In genomic region chr15:69834756-69835155, GRCh38 we compare ENCODE assay signal across 1 cellular context.
TF ChIP-seq lines count a peak whose summit lies in the region.

No MANE protein-coding gene starts in this region.

TF ChIP-seq in GM23338, 12 proteins besides CTCF, POLR2A, EP300 and RAD21 (continued from another document):
- no peak for TF ChIP-seq REST (IDR thresholded peaks at IDR 0.05; ENCODE audit: unreplicated experiment)
- no peak for TF ChIP-seq NANOG (IDR thresholded peaks at IDR 0.05; ENCODE audit: borderline replicate concordance)
- TF ChIP-seq POLR2AphosphoS5 (IDR thresholded peaks at IDR 0.05; ENCODE audit: low read depth), result no peak
- TF ChIP-seq CREB1 (CRISPR knock-in tag; IDR thresholded peaks at IDR 0.05; ENCODE audit: low read depth), result no peak
- no peak for TF ChIP-seq ZNF114 (CRISPR knock-in tag; IDR thresholded peaks at IDR 0.05)
- TF ChIP-seq EZH2phosphoT487 (IDR thresholded peaks at IDR 0.05; ENCODE audit: unreplicated experiment), result no peak
- no peak for TF ChIP-seq STAT1 (IDR thresholded peaks at IDR 0.05; ENCODE audit: unreplicated experiment)
